In genomic region chr1:187689137-187689536, GRCh38 we compare ENCODE assay signal across 14 cellular contexts.
A peak's percentile ranks its signal among the peaks of the same experiment; 100 is the strongest.
DNase-seq lines count a peak whose midpoint lies in the region; ATAC-seq and TF ChIP-seq lines count a peak whose summit lies in the region.
"Had no signal": no experiment of that assay in that cellular context is flagged by ENCODE, and none has a peak within 500 bp of the region (broad histone marks: within the 10 kb centered on the region; RNA-seq: fewer than 3 reads in every experiment).

No MANE protein-coding gene starts in this region.

- no peak for TF ChIP-seq CTCF in prostate gland (IDR thresholded peaks at IDR 0.05)

- no peak overlapping the region for H3K4me3 ChIP-seq in prostate gland

- TF ChIP-seq POLR2A in prostate gland (IDR thresholded peaks at IDR 0.05): no peak

- no peaks in the 10 kb centered on the region for H3K36me3 ChIP-seq in prostate gland

- DNase-seq in EH (ENCODE audit: low read depth): peak; percentile 57
- DNase-seq in NCI-H2171 treated with DMSO at 0.1 percent for 48 hours (lab: John Stamatoyannopoulos, UW): peak; percentile 57
- DNase-seq in cerebellar cortex (ENCODE audit: low spot score): peak; percentile 6
- peak; percentile 66 for DNase-seq in prostate gland (ENCODE audit: low spot score)
- no peak for DNase-seq in activated CD4-positive, CD25-positive, alpha-beta regulatory T cell (lab: John Stamatoyannopoulos, UW)
- DNase-seq in activated CD4-positive, CD25-positive, alpha-beta regulatory T cell treated with anti-CD3 and anti-CD28 coated beads, Interleukin-2, amount 50 U/mL, for 72 hours: no peak
- DNase-seq in SIG-M5 (lab: John Stamatoyannopoulos, UW): no peak
- DNase-seq: activated CD4-positive, alpha-beta T cell treated with anti-CD3 and anti-CD28 coated beads for 36 hours; foreskin melanocyte; left cardiac atrium; NCI-H526 treated with DMSO at 0.1 percent for 48 hours had no signal

- no peaks in the 10 kb centered on the region for H3K9me3 ChIP-seq in prostate gland

- H3K27ac ChIP-seq in prostate gland: no peak overlapping the region

- no peaks in the 10 kb centered on the region for H3K27me3 ChIP-seq in prostate gland (replicated peaks; ENCODE audit: insufficient read depth)

- intact Hi-C loops in prostate gland (cut with DNase I): no loop called here

- no peak for ATAC-seq in HG02588 (IDR thresholded peaks at IDR 0.05; ENCODE audit: unreplicated experiment)
- ATAC-seq: activated CD4-positive, alpha-beta T cell treated with anti-CD3 and anti-CD28 coated beads for 36 hours; activated T-helper 17 cell treated with anti-CD3 and anti-CD28 coated beads, Interleukin-2, amount 50 U/mL, for 72 hours; HCT116 had no signal

- no peaks in the 10 kb centered on the region for H3K4me1 ChIP-seq in prostate gland (replicated peaks)

Comparison
In these comparisons a context has a peak if more than half of its experiments do, and no peak if none do; other contexts are left out.
1. DNase-seq: peak in EH (single experiment), NCI-H2171 treated with DMSO at 0.1 percent for 48 hours (single experiment), cerebellar cortex (single experiment) and prostate gland (single experiment); none in activated CD4-positive, CD25-positive, alpha-beta regulatory T cell (0 of 4), activated CD4-positive, CD25-positive, alpha-beta regulatory T cell treated with anti-CD3 and anti-CD28 coated beads, Interleukin-2, amount 50 U/mL, for 72 hours (single experiment) and SIG-M5 (single experiment).